Comparison of ENCODE assay signal across 1 cellular context in the genomic region with DNA sequence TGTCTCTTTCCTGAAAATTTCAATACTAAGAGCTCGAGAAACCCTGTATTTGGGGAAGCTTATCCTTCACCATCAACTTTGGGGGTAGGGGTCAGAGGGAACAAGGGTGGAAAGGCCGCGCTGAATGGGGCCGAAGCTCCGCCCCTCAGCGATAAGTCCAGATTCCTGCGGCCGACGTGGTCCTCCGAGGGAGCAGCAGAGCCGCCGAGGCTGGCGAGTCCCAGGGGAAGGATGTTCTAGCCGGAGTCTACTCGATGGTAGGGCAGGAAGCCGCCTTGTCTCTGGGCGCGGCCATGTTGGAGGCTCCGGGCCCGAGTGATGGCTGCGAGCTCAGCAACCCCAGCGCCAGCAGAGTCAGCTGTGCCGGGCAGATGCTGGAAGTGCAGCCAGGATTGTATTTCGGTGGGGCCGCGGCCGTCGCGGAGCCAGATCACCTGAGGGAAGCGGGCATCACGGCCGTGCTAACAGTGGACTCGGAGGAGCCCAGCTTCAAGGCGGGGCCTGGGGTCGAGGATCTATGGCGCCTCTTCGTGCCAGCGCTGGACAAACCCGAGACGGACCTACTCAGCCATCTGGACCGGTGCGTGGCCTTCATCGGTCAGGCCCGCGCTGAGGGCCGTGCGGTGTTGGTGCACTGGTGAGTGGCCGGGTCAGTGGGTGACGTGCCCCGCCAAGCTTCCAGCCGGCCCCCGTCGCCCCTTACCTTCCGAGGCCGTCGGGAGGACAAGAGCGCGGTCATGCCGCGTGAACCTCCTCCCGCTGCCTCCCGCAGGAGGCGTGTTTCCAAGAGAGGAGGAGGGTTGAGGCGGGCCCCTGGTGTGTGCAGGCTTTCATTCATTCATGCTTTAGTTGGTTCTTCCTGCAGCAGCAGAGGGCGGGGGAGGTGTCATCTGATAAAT.
TF ChIP-seq lines count a peak whose summit lies in the region.

A gene with protein sequence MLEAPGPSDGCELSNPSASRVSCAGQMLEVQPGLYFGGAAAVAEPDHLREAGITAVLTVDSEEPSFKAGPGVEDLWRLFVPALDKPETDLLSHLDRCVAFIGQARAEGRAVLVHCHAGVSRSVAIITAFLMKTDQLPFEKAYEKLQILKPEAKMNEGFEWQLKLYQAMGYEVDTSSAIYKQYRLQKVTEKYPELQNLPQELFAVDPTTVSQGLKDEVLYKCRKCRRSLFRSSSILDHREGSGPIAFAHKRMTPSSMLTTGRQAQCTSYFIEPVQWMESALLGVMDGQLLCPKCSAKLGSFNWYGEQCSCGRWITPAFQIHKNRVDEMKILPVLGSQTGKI (plus strand): TSS at position 278 of the 899 bp plus-strand sequence. CDS start 16 bp downstream, at position 294.

TF ChIP-seq in SK-N-SH, 30 proteins besides CTCF, POLR2A, EP300 and RAD21 (continued from another document):
- TF ChIP-seq, protein P1, sequence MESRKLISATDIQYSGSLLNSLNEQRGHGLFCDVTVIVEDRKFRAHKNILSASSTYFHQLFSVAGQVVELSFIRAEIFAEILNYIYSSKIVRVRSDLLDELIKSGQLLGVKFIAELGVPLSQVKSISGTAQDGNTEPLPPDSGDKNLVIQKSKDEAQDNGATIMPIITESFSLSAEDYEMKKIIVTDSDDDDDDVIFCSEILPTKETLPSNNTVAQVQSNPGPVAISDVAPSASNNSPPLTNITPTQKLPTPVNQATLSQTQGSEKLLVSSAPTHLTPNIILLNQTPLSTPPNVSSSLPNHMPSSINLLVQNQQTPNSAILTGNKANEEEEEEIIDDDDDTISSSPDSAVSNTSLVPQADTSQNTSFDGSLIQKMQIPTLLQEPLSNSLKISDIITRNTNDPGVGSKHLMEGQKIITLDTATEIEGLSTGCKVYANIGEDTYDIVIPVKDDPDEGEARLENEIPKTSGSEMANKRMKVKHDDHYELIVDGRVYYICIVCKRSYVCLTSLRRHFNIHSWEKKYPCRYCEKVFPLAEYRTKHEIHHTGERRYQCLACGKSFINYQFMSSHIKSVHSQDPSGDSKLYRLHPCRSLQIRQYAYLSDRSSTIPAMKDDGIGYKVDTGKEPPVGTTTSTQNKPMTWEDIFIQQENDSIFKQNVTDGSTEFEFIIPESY (IDR thresholded peaks at IDR 0.05; ENCODE audit: borderline replicate concordance, low read depth): peak; percentile 12; the same call in 1 of the 2 replicates
- TF ChIP-seq NFIC (IDR thresholded peaks at IDR 0.05; ENCODE audit: borderline replicate concordance) (no peak), RCOR1 (IDR thresholded peaks at IDR 0.05; ENCODE audit: low read length) (no peak), RXRA (IDR thresholded peaks at IDR 0.05; ENCODE audit: borderline replicate concordance, low read depth) (no peak), TEAD4 (IDR thresholded peaks at IDR 0.05; ENCODE audit: borderline replicate concordance, insufficient read depth) (no peak), SMC3 (IDR thresholded peaks at IDR 0.05; ENCODE audit: low read depth, low read length) (no peak), NRF1 (IDR thresholded peaks at IDR 0.05; ENCODE audit: low read depth, low read length) (no peak)
- TF ChIP-seq, protein P2, sequence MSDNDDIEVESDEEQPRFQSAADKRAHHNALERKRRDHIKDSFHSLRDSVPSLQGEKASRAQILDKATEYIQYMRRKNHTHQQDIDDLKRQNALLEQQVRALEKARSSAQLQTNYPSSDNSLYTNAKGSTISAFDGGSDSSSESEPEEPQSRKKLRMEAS (IDR thresholded peaks at IDR 0.05; ENCODE audit: low read depth): peak; percentile 87
- TF ChIP-seq, protein P3, sequence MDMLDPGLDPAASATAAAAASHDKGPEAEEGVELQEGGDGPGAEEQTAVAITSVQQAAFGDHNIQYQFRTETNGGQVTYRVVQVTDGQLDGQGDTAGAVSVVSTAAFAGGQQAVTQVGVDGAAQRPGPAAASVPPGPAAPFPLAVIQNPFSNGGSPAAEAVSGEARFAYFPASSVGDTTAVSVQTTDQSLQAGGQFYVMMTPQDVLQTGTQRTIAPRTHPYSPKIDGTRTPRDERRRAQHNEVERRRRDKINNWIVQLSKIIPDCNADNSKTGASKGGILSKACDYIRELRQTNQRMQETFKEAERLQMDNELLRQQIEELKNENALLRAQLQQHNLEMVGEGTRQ (IDR thresholded peaks at IDR 0.05; ENCODE audit: borderline replicate concordance, low read depth, low read length): no peak
- TF ChIP-seq, protein P4, sequence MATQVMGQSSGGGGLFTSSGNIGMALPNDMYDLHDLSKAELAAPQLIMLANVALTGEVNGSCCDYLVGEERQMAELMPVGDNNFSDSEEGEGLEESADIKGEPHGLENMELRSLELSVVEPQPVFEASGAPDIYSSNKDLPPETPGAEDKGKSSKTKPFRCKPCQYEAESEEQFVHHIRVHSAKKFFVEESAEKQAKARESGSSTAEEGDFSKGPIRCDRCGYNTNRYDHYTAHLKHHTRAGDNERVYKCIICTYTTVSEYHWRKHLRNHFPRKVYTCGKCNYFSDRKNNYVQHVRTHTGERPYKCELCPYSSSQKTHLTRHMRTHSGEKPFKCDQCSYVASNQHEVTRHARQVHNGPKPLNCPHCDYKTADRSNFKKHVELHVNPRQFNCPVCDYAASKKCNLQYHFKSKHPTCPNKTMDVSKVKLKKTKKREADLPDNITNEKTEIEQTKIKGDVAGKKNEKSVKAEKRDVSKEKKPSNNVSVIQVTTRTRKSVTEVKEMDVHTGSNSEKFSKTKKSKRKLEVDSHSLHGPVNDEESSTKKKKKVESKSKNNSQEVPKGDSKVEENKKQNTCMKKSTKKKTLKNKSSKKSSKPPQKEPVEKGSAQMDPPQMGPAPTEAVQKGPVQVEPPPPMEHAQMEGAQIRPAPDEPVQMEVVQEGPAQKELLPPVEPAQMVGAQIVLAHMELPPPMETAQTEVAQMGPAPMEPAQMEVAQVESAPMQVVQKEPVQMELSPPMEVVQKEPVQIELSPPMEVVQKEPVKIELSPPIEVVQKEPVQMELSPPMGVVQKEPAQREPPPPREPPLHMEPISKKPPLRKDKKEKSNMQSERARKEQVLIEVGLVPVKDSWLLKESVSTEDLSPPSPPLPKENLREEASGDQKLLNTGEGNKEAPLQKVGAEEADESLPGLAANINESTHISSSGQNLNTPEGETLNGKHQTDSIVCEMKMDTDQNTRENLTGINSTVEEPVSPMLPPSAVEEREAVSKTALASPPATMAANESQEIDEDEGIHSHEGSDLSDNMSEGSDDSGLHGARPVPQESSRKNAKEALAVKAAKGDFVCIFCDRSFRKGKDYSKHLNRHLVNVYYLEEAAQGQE (IDR thresholded peaks at IDR 0.05; ENCODE audit: low read depth, low read length): 0 out of 2 replicates have a peak, but pooled peaks have one; percentile 38
